Comparison of ENCODE assay signal across 9 cellular contexts in genomic region chr5:37738057-37738691, GRCh38.
DNase-seq lines count a peak whose midpoint lies in the region; ATAC-seq, FAIRE-seq and TF ChIP-seq lines count a peak whose summit lies in the region.
"Had no signal": no experiment of that assay in that cellular context is flagged by ENCODE, and none has a peak within 500 bp of the region (broad histone marks: within the 10 kb centered on the region; RNA-seq: fewer than 3 reads in every experiment).

No MANE protein-coding gene starts in this region.

- dilution Hi-C loops in mammary epithelial cell (cut with HindIII; ENCODE audit: low sequenced_read_pairs) = no loop called here

- intact Hi-C loops in mammary epithelial cell (cut with micrococcal nuclease) = no loop called here
- intact Hi-C loops in pancreas (cut with DNase I) = no loop called here

- in situ Hi-C loops in mammary epithelial cell (cut with MboI; ENCODE audit: low sequenced_read_pairs in 2 of 2) = no loop called here

- no peak overlapping the region for H3K9ac ChIP-seq in mammary epithelial cell (ENCODE audit: insufficient read depth, low read length)

- CTCF ChIA-PET in AG04449 (lab: Yijun Ruan, JAX) (interaction anchor here (0.7 to 11.6 kb wide), 9 partner anchors 13 to 455 kb away, joined by 3 to 107 read pairs (median 4); no protein-coding TSS in a partner anchor), mammary epithelial cell (lab: Charles Lee; ENCODE audit: low non-redundant PET) (interaction anchor here (0.6 kb wide), 1 partner anchor 53 kb away, joined by 3 read pairs; no protein-coding TSS in a partner anchor)

- peak overlapping the region; percentile 20 for H3K4me2 ChIP-seq in mammary epithelial cell (ENCODE audit: insufficient read depth, low read depth, low read length)

- H3K27ac ChIP-seq in mammary epithelial cell (ENCODE audit: insufficient read depth, low read depth, low read length) (no peak overlapping the region), pancreas (no peak overlapping the region)
- H3K27ac ChIP-seq: heart right ventricle had no signal

- no peak overlapping the region for H2AFZ ChIP-seq in mammary epithelial cell (ENCODE audit: low read depth, low read length)

- no peak for TF ChIP-seq CTCF in AG04449 (IDR thresholded peaks at IDR 0.05; ENCODE audit: insufficient read depth, low read length, missing control alignments)
- TF ChIP-seq CTCF in mammary epithelial cell (conservative IDR thresholded peaks at IDR 0.05 in 1 of 2, IDR thresholded peaks at IDR 0.05 in 1 of 2; ENCODE audit: extremely low read depth in 1 of 2, insufficient read depth in 1 of 2, low read depth in 1 of 2, low read length in 2 of 2) = no peak
- TF ChIP-seq CTCF in pancreas (IDR thresholded peaks at IDR 0.05) = no peak

- H3K36me3 ChIP-seq in mammary epithelial cell (ENCODE audit: insufficient read depth, low read length) (no peaks in the 10 kb centered on the region), pancreas (no peaks in the 10 kb centered on the region)

- no TSS peak for BruUV-seq in mammary epithelial cell (replicated peaks; lab: Mats Ljungman, UMichigan)

- no peak overlapping the region for H3K4me3 ChIP-seq in AG04449 (ENCODE audit: low read depth, low read length)
- H3K4me3 ChIP-seq in mammary epithelial cell (replicated peaks in 1 of 3; ENCODE audit: insufficient read depth in 1 of 3, low read depth in 2 of 3, low read length in 3 of 3) = no peak overlapping the region
- H3K4me3 ChIP-seq in pancreas = no peak overlapping the region
- H3K4me3 ChIP-seq: heart right ventricle had no signal

- POLR2A ChIA-PET in AG04449 (lab: Yijun Ruan, JAX) = interaction anchor here (1.0 to 2.9 kb wide), 9 partner anchors 13 to 101 kb away, joined by 3 to 21 read pairs (median 8); no protein-coding TSS in a partner anchor

- 11% methylated on average over 4 of the region's 4 CpGs for WGBS in mammary epithelial cell (ENCODE audit: low coverage, missing lambda C conversion rate)
- 84 to 88% methylated on average over 4 of the region's 4 CpGs for WGBS in pancreas, 2 donors

- no peaks in the 10 kb centered on the region for H3K79me2 ChIP-seq in mammary epithelial cell (ENCODE audit: insufficient read depth, low read length)

- peaks cover 12% of the 10 kb centered on the region for H3K4me1 ChIP-seq in mammary epithelial cell (ENCODE audit: insufficient read depth, low read length)
- H3K4me1 ChIP-seq in pancreas = no peaks in the 10 kb centered on the region

- no peaks in the 10 kb centered on the region for H4K20me1 ChIP-seq in mammary epithelial cell (ENCODE audit: insufficient read depth, low read length)

- no peak for FAIRE-seq in pancreas (lab: Jason Lieb, UNC)

- H3K27me3 ChIP-seq in mammary epithelial cell (ENCODE audit: insufficient read depth, low read length) (no peaks in the 10 kb centered on the region), pancreas (no peaks in the 10 kb centered on the region)
- H3K27me3 ChIP-seq: heart right ventricle had no signal

- ATAC-seq in GM18519 (IDR thresholded peaks at IDR 0.05; ENCODE audit: low FRiP score, unreplicated experiment) = peak; percentile 85
- ATAC-seq in HG03025 (IDR thresholded peaks at IDR 0.05; ENCODE audit: low FRiP score, unreplicated experiment) = peak; percentile 68
- peak in 3 of 4 donors; percentile 34 to 63 (median 50) for ATAC-seq in pancreas

- peak; percentile 85 for DNase-seq in AG04449 (ENCODE audit: low read depth, low spot score)
- peak; percentile 84 for DNase-seq in NCI-H226
- peak; percentile 92 for DNase-seq in mammary epithelial cell
- no peak for DNase-seq in pancreas
- DNase-seq in activated effector memory CD4-positive, alpha-beta T cell treated with Interleukin-2 at 50 U/mL for 16 hours = no peak
- DNase-seq in NCI-H1417 treated with DMSO at 0.1 percent for 48 hours (lab: John Stamatoyannopoulos, UW) = no peak
- DNase-seq: heart right ventricle had no signal

- no peaks in the 10 kb centered on the region for H3K9me3 ChIP-seq in mammary epithelial cell (replicated peaks; ENCODE audit: insufficient read depth, low read length)
- no peaks in the 10 kb centered on the region for H3K9me3 ChIP-seq in pancreas
- H3K9me3 ChIP-seq: heart right ventricle had no signal

Comparison
In these comparisons a context has a peak if more than half of its experiments do, and no peak if none do; other contexts are left out.
1. DNase-seq: peak in AG04449 (single experiment), NCI-H226 (single experiment) and mammary epithelial cell (single experiment); none in pancreas (0 of 6), activated effector memory CD4-positive, alpha-beta T cell treated with Interleukin-2 at 50 U/mL for 16 hours (single experiment) and NCI-H1417 treated with DMSO at 0.1 percent for 48 hours (single experiment).
2. Peak in every context shown above with its lines, with median percentiles within 50 percentile points of each other: ATAC-seq.